8 cellular contexts compared by ENCODE assay signal in the genomic region with DNA sequence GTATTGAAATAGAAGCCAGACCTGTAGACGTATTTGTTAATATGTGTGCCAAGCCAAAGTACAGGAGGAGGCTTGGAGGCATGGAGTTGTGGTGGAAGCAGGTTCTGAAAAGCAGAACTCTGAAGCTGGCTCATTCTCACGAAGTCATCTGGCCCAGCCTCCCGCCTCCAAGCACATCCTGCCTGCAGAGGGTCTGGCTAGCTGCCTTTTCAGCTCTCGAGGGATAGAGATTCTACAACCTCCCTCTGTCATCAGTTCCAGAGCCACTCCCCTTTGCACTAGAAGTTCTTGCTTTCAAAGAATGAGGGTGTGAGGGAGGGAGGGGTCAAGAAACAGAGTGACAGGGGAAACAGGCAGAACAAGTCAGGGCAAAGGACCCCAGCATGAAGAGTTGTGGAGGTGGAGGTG.
DNase-seq lines count a peak whose midpoint lies in the region; ATAC-seq and TF ChIP-seq lines count a peak whose summit lies in the region.

No MANE protein-coding gene starts in this region.

- no peak overlapping the region for H3K4me3 ChIP-seq in AG04450 (ENCODE audit: low read depth, low read length)
- H3K4me3 ChIP-seq in MG63, result no peak overlapping the region
- H3K4me3 ChIP-seq in fibroblast of mammary gland (ENCODE audit: control insufficient read depth, low read depth, low read length), result no peak overlapping the region

- no peaks in the 10 kb centered on the region for H3K27me3 Mint-ChIP-seq in effector memory CD8-positive, alpha-beta T cell

- H3K9me3 Mint-ChIP-seq in effector memory CD8-positive, alpha-beta T cell, result no peaks in the 10 kb centered on the region

- CTCF ChIA-PET in AG04450 (lab: Charles Lee), result no interaction called here

- H3K9me3 ChIP-seq in AG04450 (ENCODE audit: control insufficient read depth, insufficient read depth, low read length) (no peaks in the 10 kb centered on the region), MG63 (no peaks in the 10 kb centered on the region)

- H3K4me3 Mint-ChIP-seq in effector memory CD8-positive, alpha-beta T cell, result no peak overlapping the region

- H3K27ac Mint-ChIP-seq in effector memory CD8-positive, alpha-beta T cell, result no peak overlapping the region

- POLR2A ChIA-PET in AG04450 (lab: Yijun Ruan, JAX), result interaction anchor here (0.7 kb wide), 1 partner anchor 24 kb away, joined by 4 read pairs; no protein-coding TSS in a partner anchor

- H3K36me3 Mint-ChIP-seq in effector memory CD8-positive, alpha-beta T cell (ENCODE audit: insufficient read depth), result no peaks in the 10 kb centered on the region

- H3K27me3 ChIP-seq in AG04450 (ENCODE audit: control insufficient read depth, insufficient read depth, low read length) (peaks cover 9% of the 10 kb centered on the region), MG63 (peaks cover 3% of the 10 kb centered on the region; the same call in 1 of the 2 replicates)

- ATAC-seq in GM18502 (IDR thresholded peaks at IDR 0.05; ENCODE audit: poor library complexity, unreplicated experiment), result peak; percentile 58
- no peak for ATAC-seq in effector memory CD8-positive, alpha-beta T cell (replicated peaks)

- no peaks in the 10 kb centered on the region for H3K36me3 ChIP-seq in MG63

- H3K4me1 Mint-ChIP-seq in effector memory CD8-positive, alpha-beta T cell (ENCODE audit: low read depth in 2 of 2), result peaks cover 9 to 15% of the 10 kb centered on the region in 2 donors

- DNase-seq in AG04450 (ENCODE audit: low read depth, low spot score) (peak; percentile 4), MG63 (peak; percentile 39), fibroblast of mammary gland (ENCODE audit: low read depth) (peak; percentile 85), occipital lobe (lab: John Stamatoyannopoulos, UW) (peak; percentile 54), NCI-H146 treated with DMSO at 0.1 percent for 48 hours (lab: John Stamatoyannopoulos, UW; ENCODE audit: unreplicated experiment) (no peak)
- no peak for DNase-seq in stimulated activated naive CD4-positive, alpha-beta T cell treated with Interleukin-2 at 50 U/mL for 16 hours (lab: John Stamatoyannopoulos, UW)
- DNase-seq in effector memory CD8-positive, alpha-beta T cell, result no peak

- no peak overlapping the region for H3K27ac ChIP-seq in AG04450 (ENCODE audit: low read depth, low read length)

- TF ChIP-seq CTCF in AG04450 (IDR thresholded peaks at IDR 0.05; ENCODE audit: low read depth, low read length) (no peak), fibroblast of mammary gland (conservative IDR thresholded peaks at IDR 0.05; ENCODE audit: control insufficient read depth, insufficient read depth, low read depth, low read length) (no peak)

Comparison
In these comparisons a context has a peak if more than half of its experiments do, and no peak if none do; other contexts are left out.
1. DNase-seq: peak in AG04450 (single experiment), MG63 (single experiment), fibroblast of mammary gland (single experiment) and occipital lobe (single experiment); none in stimulated activated naive CD4-positive, alpha-beta T cell treated with Interleukin-2 at 50 U/mL for 16 hours (single experiment), NCI-H146 treated with DMSO at 0.1 percent for 48 hours (single experiment) and effector memory CD8-positive, alpha-beta T cell (0 of 3).